ENCODE assay signal across 9 cellular contexts in the genomic region with DNA sequence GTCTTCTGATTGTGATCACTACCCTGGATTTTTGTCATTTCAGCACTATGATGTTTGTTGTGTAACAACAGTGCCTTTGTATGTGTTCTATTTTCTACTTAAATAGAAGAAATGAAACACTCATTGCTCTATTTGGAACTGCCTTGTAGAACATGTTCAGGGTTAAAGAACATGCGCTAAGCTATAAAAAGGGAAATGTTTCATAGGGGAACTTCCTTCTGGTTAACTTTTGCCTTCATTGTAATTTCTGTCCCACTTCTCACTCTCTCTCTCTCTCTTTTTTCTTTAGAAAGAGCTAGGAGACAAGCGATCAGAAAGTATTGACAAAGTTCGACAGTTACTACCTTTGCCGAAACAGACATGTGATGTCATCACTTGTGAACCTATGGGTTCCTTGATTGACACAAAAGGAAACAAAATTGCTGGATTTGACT. TPM values are rescaled to one million over a fixed set of nuclear protein-coding genes. Genes with fewer than 3 reads are reported as not detected.
DNase-seq lines count a peak whose midpoint lies in the region; ATAC-seq and TF ChIP-seq lines count a peak whose summit lies in the region.
"Had no signal": no experiment of that assay in that cellular context is flagged by ENCODE, and none has a peak within 500 bp of the region (broad histone marks: within the 10 kb centered on the region; RNA-seq: fewer than 3 reads in every experiment).

TSS of gene P2RY12 (minus strand) at position 13 of the 434 bp plus-strand sequence. CDS start 45,908 bp downstream, outside the sequence.

- peaks cover 6% of the 10 kb centered on the region for H3K4me1 Mint-ChIP-seq in progenitor cell of endocrine pancreas (ENCODE audit: low read depth)

- TF ChIP-seq CTCF in GM12865 (IDR thresholded peaks at IDR 0.05; ENCODE audit: insufficient read depth, low read depth, low read length, missing control alignments): no peak
- no peak for TF ChIP-seq CTCF in foreskin fibroblast (IDR thresholded peaks at IDR 0.05; ENCODE audit: low read depth, low read length)
- TF ChIP-seq CTCF in progenitor cell of endocrine pancreas (IDR thresholded peaks at IDR 0.05; ENCODE audit: unreplicated experiment): no peak

- DNase-seq in GM12865 (ENCODE audit: low read depth) (peak; percentile 36), NOMO-1 treated with dmso at 0.1 percent for 144 hours (lab: John Stamatoyannopoulos, UW; ENCODE audit: unreplicated experiment) (peak; percentile 74), medulla oblongata (ENCODE audit: extremely low spot score) (peak; percentile 87), NCI-H226 (no peak), foreskin fibroblast (no peak), progenitor cell of endocrine pancreas (ENCODE audit: low spot score, unreplicated experiment) (no peak), SW480 (ENCODE audit: low spot score) (no peak)

- H3K36me3 Mint-ChIP-seq in progenitor cell of endocrine pancreas (ENCODE audit: insufficient read depth): no peaks in the 10 kb centered on the region

- H3K27ac Mint-ChIP-seq in progenitor cell of endocrine pancreas: no peak within 1 kb of the TSS

- peak; percentile 34 for ATAC-seq in GM21737 (IDR thresholded peaks at IDR 0.05; ENCODE audit: unreplicated experiment)

- H3K9me3 Mint-ChIP-seq in progenitor cell of endocrine pancreas (ENCODE audit: low read depth): no peaks in the 10 kb centered on the region

- H3K27me3 Mint-ChIP-seq in progenitor cell of endocrine pancreas: no peaks in the 10 kb centered on the region

- H3K4me3 ChIP-seq in GM12865 (ENCODE audit: low read depth, low read length) (peak within 1 kb of the TSS; percentile 43), foreskin fibroblast (ENCODE audit: low read depth in 1 of 2, low read length in 2 of 2) (no peak within 1 kb of the TSS)
- H3K4me3 ChIP-seq: SJSA1 had no signal

- H3K4me3 Mint-ChIP-seq in progenitor cell of endocrine pancreas (ENCODE audit: low read depth): no peak within 1 kb of the TSS

RNA-seq across cellular contexts. Expression of gene P2RY12, which starts in this region (rescaled TPM):
- not detected in 2 replicates for total RNA-seq in progenitor cell of endocrine pancreas
- total RNA-seq: SJSA1 had no signal

Comparison
In these comparisons a context has a peak if more than half of its experiments do, and no peak if none do; other contexts are left out.
1. DNase-seq: peak in GM12865 (single experiment), NOMO-1 treated with dmso at 0.1 percent for 144 hours (single experiment) and medulla oblongata (single experiment); none in NCI-H226 (single experiment), foreskin fibroblast (0 of 2), progenitor cell of endocrine pancreas (single experiment) and SW480 (single experiment).